In genomic region chr7:2307690-2308107, GRCh38 we compare ENCODE assay signal across 11 cellular contexts. TPM values are rescaled to one million over a fixed set of nuclear protein-coding genes. Genes with fewer than 3 reads are reported as not detected.
DNase-seq lines count a peak whose midpoint lies in the region; ATAC-seq and TF ChIP-seq lines count a peak whose summit lies in the region.
"Had no signal": no experiment of that assay in that cellular context is flagged by ENCODE, and none has a peak within 500 bp of the region (broad histone marks: within the 10 kb centered on the region; RNA-seq: fewer than 3 reads in every experiment).

No MANE protein-coding gene starts in this region.

- POLR2A ChIA-PET in WTC11 (lab: Charles Lee): interaction anchor here (0.7 kb wide), 2 partner anchors 144 to 196 kb away, joined by 7 to 14 read pairs; no protein-coding TSS in a partner anchor

- intact Hi-C loops in lower leg skin (cut with DNase I; ENCODE audit: low total_unique reads): no loop called here

- no peak overlapping the region for H3K4me3 Mint-ChIP-seq in WTC11
- no peak overlapping the region for H3K4me3 Mint-ChIP-seq in T-helper 2 cell treated with Interferon-gamma antibody and Interleukin-4, amounts not matched to agents 5 μg/mL and 100 μg/mL, for 36 hours

- DNase-seq in GM10266 (ENCODE audit: extremely low spot score) (peak; percentile 71), WTC11 (ENCODE audit: low spot score) (no peak), lower leg skin (ENCODE audit: low spot score in 2 of 2) (no peak)
- no peak for DNase-seq in T-helper 2 cell treated with Interferon-gamma antibody and Interleukin-4, amounts not matched to agents 5 μg/mL and 100 μg/mL, for 36 hours (ENCODE audit: low spot score)
- DNase-seq: activated T-cell treated with anti-CD3 and anti-CD28 coated beads, Interleukin-2, amount 50 U/mL, for 48 hours; DMS 273 treated with DMSO at 0.1 percent for 48 hours; NCI-H1436 had no signal

- WGBS in lower leg skin, 2 donors: 80 to 83% methylated on average over 7 of the region's 7 CpGs

- peaks cover 3% of the 10 kb centered on the region for H3K9me3 Mint-ChIP-seq in WTC11
- H3K9me3 Mint-ChIP-seq in T-helper 2 cell treated with Interferon-gamma antibody and Interleukin-4, amounts not matched to agents 5 μg/mL and 100 μg/mL, for 36 hours: no peaks in the 10 kb centered on the region

- no peak for TF ChIP-seq CTCF in GM10266 (IDR thresholded peaks at IDR 0.05; ENCODE audit: control insufficient read depth, insufficient read depth, low read depth, missing control alignments)
- no peak for TF ChIP-seq CTCF in WTC11 (IDR thresholded peaks at IDR 0.05)
- no peak for TF ChIP-seq CTCF in lower leg skin (IDR thresholded peaks at IDR 0.05)

- peaks cover 19% of the 10 kb centered on the region for H3K36me3 Mint-ChIP-seq in WTC11
- no peaks in the 10 kb centered on the region for H3K36me3 Mint-ChIP-seq in T-helper 2 cell treated with Interferon-gamma antibody and Interleukin-4, amounts not matched to agents 5 μg/mL and 100 μg/mL, for 36 hours (ENCODE audit: low read depth)

- ATAC-seq in GM19395 (IDR thresholded peaks at IDR 0.05; ENCODE audit: unreplicated experiment) (peak; percentile 52), HG03108 (IDR thresholded peaks at IDR 0.05; ENCODE audit: unreplicated experiment) (peak; percentile 44), WTC11 (no peak), HG03571 (IDR thresholded peaks at IDR 0.05; ENCODE audit: unreplicated experiment) (no peak), GM19328 (IDR thresholded peaks at IDR 0.05; ENCODE audit: unreplicated experiment) (no peak)

- peak overlapping the region; percentile 67 for H3K27ac Mint-ChIP-seq in WTC11
- H3K27ac Mint-ChIP-seq in T-helper 2 cell treated with Interferon-gamma antibody and Interleukin-4, amounts not matched to agents 5 μg/mL and 100 μg/mL, for 36 hours: no peak overlapping the region

- no peak for TF ChIP-seq POLR2A in lower leg skin (IDR thresholded peaks at IDR 0.05)

- no peaks in the 10 kb centered on the region for H3K27me3 Mint-ChIP-seq in WTC11 (ENCODE audit: low read depth)
- H3K27me3 Mint-ChIP-seq in T-helper 2 cell treated with Interferon-gamma antibody and Interleukin-4, amounts not matched to agents 5 μg/mL and 100 μg/mL, for 36 hours (ENCODE audit: low read depth): no peaks in the 10 kb centered on the region

- H3K4me3 ChIP-seq in lower leg skin (ENCODE audit: low read depth, poor library complexity, severe bottlenecking): no peak overlapping the region

- CTCF ChIA-PET in WTC11 (lab: Charles Lee): interaction anchor here (0.6 kb wide), 1 partner anchor 75 kb away, joined by 4 read pairs; the partner anchor contains the start of gene MAD1L1

- peaks cover 17% of the 10 kb centered on the region for H3K4me1 Mint-ChIP-seq in WTC11
- peaks cover 9% of the 10 kb centered on the region for H3K4me1 Mint-ChIP-seq in T-helper 2 cell treated with Interferon-gamma antibody and Interleukin-4, amounts not matched to agents 5 μg/mL and 100 μg/mL, for 36 hours (ENCODE audit: low read depth)

TF ChIP-seq in WTC11, 78 proteins besides CTCF, POLR2A, EP300 and RAD21:
- no peak for TF ChIP-seq HMGXB4 (CRISPR knock-in tag; IDR thresholded peaks at IDR 0.05)
- TF ChIP-seq MYBL2 (CRISPR knock-in tag; IDR thresholded peaks at IDR 0.05): no peak
- TF ChIP-seq ZNF121 (CRISPR knock-in tag; IDR thresholded peaks at IDR 0.05): no peak
- TF ChIP-seq ZBTB21 (CRISPR knock-in tag; IDR thresholded peaks at IDR 0.05; ENCODE audit: borderline replicate concordance): no peak
- TF ChIP-seq MLX (CRISPR knock-in tag; IDR thresholded peaks at IDR 0.05): no peak
- TF ChIP-seq OVOL2 (CRISPR knock-in tag; IDR thresholded peaks at IDR 0.05; ENCODE audit: borderline replicate concordance): no peak
- TF ChIP-seq ZNF396 (CRISPR knock-in tag; IDR thresholded peaks at IDR 0.05; ENCODE audit: borderline replicate concordance): no peak
- TF ChIP-seq KAT7 (CRISPR knock-in tag; IDR thresholded peaks at IDR 0.05; ENCODE audit: borderline replicate concordance): no peak
- TF ChIP-seq AR (CRISPR knock-in tag; IDR thresholded peaks at IDR 0.05): no peak
- TF ChIP-seq GRHL2 (CRISPR knock-in tag; IDR thresholded peaks at IDR 0.05; ENCODE audit: insufficient replicate concordance, severe bottlenecking): no peak
- TF ChIP-seq NR3C1 (CRISPR knock-in tag; conservative IDR thresholded peaks at IDR 0.05; ENCODE audit: low read depth): no peak
- no peak for TF ChIP-seq NFYB (CRISPR knock-in tag; conservative IDR thresholded peaks at IDR 0.05; ENCODE audit: low read depth)
- TF ChIP-seq CDX4 (CRISPR knock-in tag; IDR thresholded peaks at IDR 0.05; ENCODE audit: borderline replicate concordance): no peak

RNA-seq across cellular contexts. Expression of gene SNX8, which starts 6.5 kb away (rescaled TPM):
- total RNA-seq in WTC11 (2021) (44.9 to 50.8 TPM (median 49.6 TPM) in 3 replicates), lower leg skin (10 to 100 TPM; 13.3 to 35.7 (median 22.1) TPM)

RNA-seq across cellular contexts. Expression of gene EIF3B, which starts 46.9 kb away (rescaled TPM):
- total RNA-seq in WTC11 (2021) (300 to 361 TPM (median 304 TPM) in 3 replicates), lower leg skin (100 to 1,000 TPM; 121 to 165 (median 150) TPM)

Comparison
In these comparisons a context has a peak if more than half of its experiments do, and no peak if none do; other contexts are left out.
1. ATAC-seq: peak in GM19395 (single experiment) and HG03108 (single experiment); none in WTC11 (single experiment), HG03571 (single experiment) and GM19328 (single experiment).